27 cellular contexts compared by ENCODE assay signal in the genomic region with DNA sequence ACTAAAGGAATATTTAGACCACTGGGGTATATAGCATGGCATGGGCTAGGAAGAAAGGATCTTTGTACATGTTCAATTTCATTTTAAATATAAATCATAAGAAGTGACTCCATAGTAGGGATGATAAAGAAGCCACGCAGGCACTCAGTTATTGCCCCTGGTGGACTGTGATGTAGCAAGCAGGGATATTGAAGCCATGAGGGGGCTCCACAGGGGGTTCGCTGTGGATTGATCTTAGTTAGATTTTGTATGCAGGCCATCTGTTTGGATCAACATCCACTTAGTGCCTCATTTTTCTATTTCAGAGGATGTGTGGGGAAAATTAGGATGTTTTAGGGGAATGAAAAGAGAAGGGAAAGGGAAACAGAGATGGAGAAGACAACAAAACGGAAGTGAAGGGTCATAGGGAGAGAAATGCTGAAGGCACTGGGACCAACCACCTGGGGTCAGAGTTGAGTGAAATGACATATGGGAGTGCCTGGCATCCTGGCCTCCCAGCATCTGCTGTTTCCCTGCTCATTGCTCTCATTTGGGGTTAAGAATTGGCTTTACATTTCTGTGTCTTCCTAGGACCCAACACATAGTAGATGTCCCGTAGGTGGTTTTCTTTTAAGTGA. TPM values are rescaled to one million over a fixed set of nuclear protein-coding genes. Genes with fewer than 3 reads are reported as not detected.
DNase-seq lines count a peak whose midpoint lies in the region; ATAC-seq and TF ChIP-seq lines count a peak whose summit lies in the region.
"Had no signal": no experiment of that assay in that cellular context is flagged by ENCODE, and none has a peak within 500 bp of the region (broad histone marks: within the 10 kb centered on the region; RNA-seq: fewer than 3 reads in every experiment).

No MANE protein-coding gene starts in this region.

- H3K23ac ChIP-seq in mesendoderm (ENCODE audit: low read length): no peak overlapping the region

- no peak overlapping the region for H3K9ac ChIP-seq in mesendoderm (ENCODE audit: low read length)

- no peak overlapping the region for H4K8ac ChIP-seq in mesendoderm (ENCODE audit: low read depth, low read length)

- peak; percentile 73 for TF ChIP-seq CTCF in WERI-Rb-1 (IDR thresholded peaks at IDR 0.05; ENCODE audit: low read depth, low read length)

- H3K18ac ChIP-seq in mesendoderm (ENCODE audit: low read length): no peak overlapping the region

- no peak overlapping the region for H2AK5ac ChIP-seq in mesendoderm (ENCODE audit: low read length)

- no peak for ATAC-seq in GM18868 (IDR thresholded peaks at IDR 0.05; ENCODE audit: unreplicated experiment)
- ATAC-seq: activated CD4-positive, alpha-beta T cell treated with anti-CD3 and anti-CD28 coated beads for 36 hours; activated CD8-positive, alpha-beta T cell treated with anti-CD3 and anti-CD28 coated beads, Interleukin-2, amount 10 ng/mL, durations not matched to agents 7 days and 5 days; heart left ventricle; sciatic nerve; stimulated activated naive CD8-positive, alpha-beta T cell treated with anti-CD3 and anti-CD28 coated beads, Interleukin-15, amount 100 ng/mL, for 72 hours had no signal

- WGBS in mesendoderm (ENCODE audit: extremely low coverage, insufficient coverage, low lambda C conversion rate): 100% methylated on average over 1 of the region's 4 CpGs

- H3K27me3 ChIP-seq in WERI-Rb-1 (ENCODE audit: insufficient read depth, low read depth, severe bottlenecking): no peaks in the 10 kb centered on the region
- no peaks in the 10 kb centered on the region for H3K27me3 ChIP-seq in mesendoderm (ENCODE audit: insufficient read depth, low read length, poor library complexity)
- H3K27me3 ChIP-seq: adrenal gland, heart left ventricle had no signal

- H4K5ac ChIP-seq in mesendoderm (ENCODE audit: low read length): no peak overlapping the region

- no peaks in the 10 kb centered on the region for H3K9me3 ChIP-seq in WERI-Rb-1 (ENCODE audit: severe bottlenecking)
- H3K9me3 ChIP-seq: adrenal gland, thoracic aorta had no signal

- H3K36me3 ChIP-seq in WERI-Rb-1: no peaks in the 10 kb centered on the region
- no peaks in the 10 kb centered on the region for H3K36me3 ChIP-seq in mesendoderm (ENCODE audit: control insufficient read depth, insufficient read depth, low read length)
- H3K36me3 ChIP-seq: adrenal gland, heart left ventricle, thoracic aorta had no signal

- H2BK5ac ChIP-seq in mesendoderm (ENCODE audit: low read length): no peak overlapping the region

- no peak overlapping the region for H3K4ac ChIP-seq in mesendoderm (ENCODE audit: low read depth, low read length)

- H2BK15ac ChIP-seq in mesendoderm (replicated peaks; ENCODE audit: low read depth): no peak overlapping the region

- H3K56ac ChIP-seq in mesendoderm (ENCODE audit: low read length): no peak overlapping the region

- H3K4me2 ChIP-seq in mesendoderm (ENCODE audit: low read length): no peak overlapping the region

- in situ Hi-C loops in KBM-7 (cut with MboI; ENCODE audit: low pct_unique_long_range_greater_than_20kb, low sequenced_read_pairs): no loop called here

- H3K4me3 ChIP-seq in WERI-Rb-1 (ENCODE audit: low read depth, low read length) (peak overlapping the region; percentile 4; the same call in 1 of the 2 replicates), mesendoderm (ENCODE audit: low read length) (no peak overlapping the region)
- H3K4me3 ChIP-seq: adrenal gland, heart left ventricle, thoracic aorta had no signal

- no peaks in the 10 kb centered on the region for H3K4me1 ChIP-seq in mesendoderm (ENCODE audit: control insufficient read depth, low read depth, low read length)
- H3K4me1 ChIP-seq: adrenal gland, heart left ventricle had no signal

- H2BK120ac ChIP-seq in mesendoderm (ENCODE audit: low read depth, low read length): no peak overlapping the region

- no peaks in the 10 kb centered on the region for H3K79me2 ChIP-seq in mesendoderm (ENCODE audit: control insufficient read depth, insufficient read depth, low read length)

- H3K79me1 ChIP-seq in mesendoderm (ENCODE audit: low read length): no peaks in the 10 kb centered on the region

- H3K27ac ChIP-seq in WERI-Rb-1: peak overlapping the region; percentile 62
- no peak overlapping the region for H3K27ac ChIP-seq in mesendoderm (ENCODE audit: low read depth, low read length)
- H3K27ac ChIP-seq: adrenal gland, heart left ventricle, thoracic aorta had no signal

- DNase-seq in DMS53 (lab: John Stamatoyannopoulos, UW) (peak; percentile 17), DMS53 treated with DMSO at 0.1 percent for 48 hours (lab: John Stamatoyannopoulos, UW; ENCODE audit: unreplicated experiment) (no peak), KBM-7 (peak; percentile 8), WERI-Rb-1 (peak; percentile 73), mesendoderm (peak; percentile 50), NCI-H146 (lab: John Stamatoyannopoulos, UW) (no peak), GM19240 (ENCODE audit: insufficient read length, low spot score) (no peak)
- DNase-seq: activated CD4-positive, alpha-beta T cell treated with anti-CD3 and anti-CD28 coated beads for 36 hours; activated CD8-positive, alpha-beta T cell treated with anti-CD3 and anti-CD28 coated beads, Interleukin-2, amount 10 ng/mL, durations not matched to agents 7 days and 5 days; activated naive CD4-positive, alpha-beta T cell treated with anti-CD3 and anti-CD28 coated beads for 36 hours; adrenal gland; CD4-positive, CD25-positive, alpha-beta regulatory T cell; central memory CD4-positive, alpha-beta T cell; cortex of kidney; effector memory CD4-positive, alpha-beta T cell; heart left ventricle; IMR-90; NCI-H1092 treated with DMSO at 0.1 percent for 48 hours; NCI-H2029 treated with DMSO at 0.1 percent for 48 hours; Right ventricle myocardium superior; stimulated activated CD8-positive, alpha-beta memory T cell treated with anti-CD3 and anti-CD28 coated beads, Interleukin-4, amount 100 ng/mL, for 48 hours; stimulated activated naive CD8-positive, alpha-beta T cell treated with anti-CD3 and anti-CD28 coated beads, Interleukin-15, amount 100 ng/mL, for 72 hours had no signal

RNA-seq across cellular contexts. Expression of a gene that starts 11.2 kb away (rescaled TPM):
- not detected for polyA plus RNA-seq in mesendoderm (2013, experiment 1 of 2)
- under 0.01 TPM for polyA plus RNA-seq in mesendoderm (2013, experiment 2 of 2)
- polyA plus RNA-seq: adrenal gland, esophagus, IMR-90, liver had no signal

Comparison
In these comparisons a context has a peak if more than half of its experiments do, and no peak if none do; other contexts are left out.
1. DNase-seq: peak in DMS53 (single experiment), KBM-7 (single experiment), WERI-Rb-1 (single experiment) and mesendoderm (single experiment); none in DMS53 treated with DMSO at 0.1 percent for 48 hours (single experiment), NCI-H146 (single experiment) and GM19240 (single experiment).